8 cellular contexts compared by ENCODE assay signal in genomic region chr4:83034630-83035494, GRCh38. TPM values are rescaled to one million over a fixed set of nuclear protein-coding genes. Genes with fewer than 3 reads are reported as not detected.
A peak's percentile ranks its signal among the peaks of the same experiment; 100 is the strongest.
DNase-seq lines count a peak whose midpoint lies in the region; ATAC-seq, FAIRE-seq and TF ChIP-seq lines count a peak whose summit lies in the region.

Gene COPS4 (plus strand): TSS chr4:83035183. CDS start chr4:83035225, 42 bp downstream.

- no peaks in the 10 kb centered on the region for H3K9me3 Mint-ChIP-seq in IgD-negative memory B cell

- H3K36me3 Mint-ChIP-seq in IgD-negative memory B cell, result peaks cover 3% of the 10 kb centered on the region

- H3K9ac ChIP-seq in endothelial cell of umbilical vein (replicated peaks; ENCODE audit: extremely low read depth, insufficient read depth, low read length), result peak within 1 kb of the TSS; percentile 94

- TSS peak; percentile 96 for BruUV-seq in endothelial cell of umbilical vein (replicated peaks; lab: Mats Ljungman, UMichigan)

- peak within 1 kb of the TSS; percentile 88 for H3K27ac ChIP-seq in endothelial cell of umbilical vein (ENCODE audit: insufficient read depth, low read depth, low read length)

- H3K4me1 ChIP-seq in endothelial cell of umbilical vein (ENCODE audit: control insufficient read depth, extremely low read depth, insufficient read depth, low read length), result peaks cover 28% of the 10 kb centered on the region

- TF ChIP-seq CTCF in endothelial cell of umbilical vein (IDR thresholded peaks at IDR 0.05; ENCODE audit: extremely low read depth in 1 of 2, insufficient read depth in 1 of 2, low read depth in 1 of 2, low read length in 2 of 2), result peak in 1 of 2 donors; percentile 40

- peak within 1 kb of the TSS; percentile 96 for H3K4me2 ChIP-seq in endothelial cell of umbilical vein (ENCODE audit: insufficient read depth, low read length)

- CTCF ChIA-PET in endothelial cell of umbilical vein (lab: Charles Lee), result interaction anchor here (0.7 to 1.8 kb wide), 19 partner anchors 9 to 572 kb away, joined by 3 to 32 read pairs (median 4); partner anchors contain the start of gene COQ2

- intact Hi-C loops in endothelial cell of umbilical vein (cut with micrococcal nuclease), result loop anchor here (1.0 to 10.0 kb wide), 5 partner anchors 22 to 420 kb away; partner anchors contain the start of genes COQ2, HELQ, MRPS18C and THAP9

- peak within 1 kb of the TSS; percentile 88 for H2AFZ ChIP-seq in endothelial cell of umbilical vein (ENCODE audit: low read depth, low read length)

- peak; percentile 97 for ATAC-seq in GM21529 (IDR thresholded peaks at IDR 0.05; ENCODE audit: unreplicated experiment)

- POLR2A ChIA-PET in endothelial cell of umbilical vein (lab: Charles Lee), result interaction anchor here (0.6 to 1.2 kb wide), 9 partner anchors 8 to 605 kb away, joined by 3 to 13 read pairs (median 4); partner anchors contain the start of genes LIN54 and THAP9

- no peaks in the 10 kb centered on the region for H3K36me3 ChIP-seq in endothelial cell of umbilical vein (ENCODE audit: control insufficient read depth in 2 of 2, extremely low read depth in 1 of 2, insufficient read depth in 2 of 2, low read length in 2 of 2)

- DNase-seq in DMS114 treated with DMSO at 0.1 percent for 48 hours (lab: John Stamatoyannopoulos, UW; ENCODE audit: unreplicated experiment) (peak; percentile 92), OCI-M1 (lab: John Stamatoyannopoulos, UW) (peak; percentile 100), activated T-cell treated with anti-CD3 and anti-CD28 coated beads for 24 hours (ENCODE audit: low read depth) (peak; percentile 92), endothelial cell of umbilical vein (ENCODE audit: low read depth, low spot score) (peak; percentile 100), midbrain (lab: John Stamatoyannopoulos, UW) (peak; percentile 99)
- peak; percentile 82 to 92 for DNase-seq in stimulated activated CD8-positive, alpha-beta memory T cell treated with anti-CD3 and anti-CD28 coated beads, Interleukin-2, amount 100 ng/mL, for 1 hour (ENCODE audit: low read depth in 2 of 2)

- H3K27me3 ChIP-seq in endothelial cell of umbilical vein (ENCODE audit: control insufficient read depth in 2 of 2, insufficient read depth in 2 of 2, low read length in 2 of 2), result peaks cover 0 to 3% of the 10 kb centered on the region in 2 experiments

- no peaks in the 10 kb centered on the region for H3K9me3 ChIP-seq in endothelial cell of umbilical vein (replicated peaks; ENCODE audit: control insufficient read depth, insufficient read depth, low read length)

- H3K27me3 Mint-ChIP-seq in IgD-negative memory B cell, result peaks cover 1% of the 10 kb centered on the region

- H4K20me1 ChIP-seq in endothelial cell of umbilical vein (replicated peaks; ENCODE audit: control insufficient read depth, extremely low read depth, insufficient read depth, low read length), result no peaks in the 10 kb centered on the region

- dilution Hi-C loops in endothelial cell of umbilical vein (cut with MboI; ENCODE audit: extremely low pct_ligation_motif_present, low sequenced_read_pairs), result no loop called here

- peak within 1 kb of the TSS; percentile 78 to 94 (median 91) for H3K4me3 ChIP-seq in endothelial cell of umbilical vein (replicated peaks in 1 of 3; ENCODE audit: insufficient read depth in 1 of 3, low read depth in 1 of 3, low read length in 3 of 3)

- peak within 1 kb of the TSS; percentile 92 to 99 (median 93) for H3K27ac Mint-ChIP-seq in IgD-negative memory B cell

- peaks cover 18 to 28% (median 25%) of the 10 kb centered on the region in 3 donors for H3K4me1 Mint-ChIP-seq in IgD-negative memory B cell

- TF ChIP-seq POLR2A in endothelial cell of umbilical vein (IDR thresholded peaks at IDR 0.05; ENCODE audit: low read depth, low read length), result peak; percentile 88

- H3K79me2 ChIP-seq in endothelial cell of umbilical vein (ENCODE audit: control insufficient read depth, insufficient read depth, low read length), result peaks cover 44% of the 10 kb centered on the region

- peak within 1 kb of the TSS; percentile 96 to 100 (median 99) for H3K4me3 Mint-ChIP-seq in IgD-negative memory B cell

- no peaks in the 10 kb centered on the region for H3K9me1 ChIP-seq in endothelial cell of umbilical vein (replicated peaks; ENCODE audit: control insufficient read depth, extremely low read depth, insufficient read depth, low read length)

- peak; percentile 98 for FAIRE-seq in endothelial cell of umbilical vein (lab: Jason Lieb, UNC)

TF ChIP-seq in endothelial cell of umbilical vein, 7 proteins besides CTCF, POLR2A, EP300 and RAD21:
- TF ChIP-seq POLR2AphosphoS5 (IDR thresholded peaks at IDR 0.05; ENCODE audit: insufficient read depth, low read depth, low read length), result peak; percentile 71
- TF ChIP-seq, protein P1, sequence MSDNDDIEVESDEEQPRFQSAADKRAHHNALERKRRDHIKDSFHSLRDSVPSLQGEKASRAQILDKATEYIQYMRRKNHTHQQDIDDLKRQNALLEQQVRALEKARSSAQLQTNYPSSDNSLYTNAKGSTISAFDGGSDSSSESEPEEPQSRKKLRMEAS (IDR thresholded peaks at IDR 0.05; ENCODE audit: insufficient read depth, insufficient read length), result peak; percentile 28
- TF ChIP-seq MYC (IDR thresholded peaks at IDR 0.05; ENCODE audit: low read depth, low read length), result no peak

RNA-seq across cellular contexts. Expression of gene COPS4, which starts in this region (rescaled TPM):
- polyA plus RNA-seq in IgD-negative memory B cell, result 40.7 TPM
- 47.3 and 53.0 TPM in 2 replicates for total RNA-seq in endothelial cell of umbilical vein
- polyA plus RNA-seq in endothelial cell of umbilical vein, result 29.8 and 30.7 TPM in 2 replicates
- polyA plus RNA-seq in endothelial cell of umbilical vein (2011; cell fraction: cytosol; rRNA removed), result 61.9 and 64.9 TPM in 2 replicates
- polyA plus RNA-seq in endothelial cell of umbilical vein (2011; cell fraction: nucleus; rRNA removed), result 40.6 and 55.2 TPM in 2 replicates
- 61.3 and 109 TPM in 2 replicates for polyA plus RNA-seq in endothelial cell of umbilical vein (2012)
- polyA minus RNA-seq in endothelial cell of umbilical vein, result 38.7 and 43.2 TPM in 2 replicates
- polyA minus RNA-seq in endothelial cell of umbilical vein (2011; cell fraction: cytosol; rRNA and poly(A)+ RNA removed), result 9.4 TPM
- polyA minus RNA-seq in endothelial cell of umbilical vein (2011; cell fraction: nucleus; rRNA and poly(A)+ RNA removed), result 20.3 and 27.8 TPM in 2 replicates

Comparison
In these comparisons a context has a peak if more than half of its experiments do, and no peak if none do; other contexts are left out.
1. Peak in every context shown above with its lines: DNase-seq, ATAC-seq, H3K4me3 ChIP-seq and H3K27ac ChIP-seq.